ENCODE assay signal across 23 cellular contexts in genomic region chr7:25647872-25648271, GRCh38.
"Had no signal": no experiment of that assay in that cellular context is flagged by ENCODE, and none has a peak within 500 bp of the region (broad histone marks: within the 10 kb centered on the region; RNA-seq: fewer than 3 reads in every experiment).

No MANE protein-coding gene starts in this region.

- H2AFZ ChIP-seq: PC-9 had no signal

- H3K27me3 ChIP-seq: Peyer's patch, SJSA1 had no signal

- FAIRE-seq: HepG2 had no signal

- H3K27ac ChIP-seq: KMS-11, PC-9, Peyer's patch, SJSA1 had no signal

- H3K9me3 ChIP-seq: Peyer's patch, SJSA1 had no signal

- H3K4me3 ChIP-seq: PC-9, Peyer's patch, SJSA1 had no signal

- H3K36me3 ChIP-seq: Peyer's patch, SJSA1 had no signal

- H3K4me1 ChIP-seq: Peyer's patch, SJSA1 had no signal

- H3K4me2 ChIP-seq: KMS-11, PC-9 had no signal

- H3K9ac ChIP-seq: KMS-11 had no signal

- DNase-seq: IMR-90, NCI-H1092, NCI-H1105 treated with DMSO at 0.1 percent for 48 hours, NCI-H1417 treated with DMSO at 0.1 percent for 48 hours, NCI-H146, NCI-H1694 treated with DMSO at 0.1 percent for 48 hours, NCI-H1930, NCI-H2081, NCI-H2107, NCI-H2227 treated with DMSO at 0.1 percent for 48 hours, NCI-H510A, NCI-H524 treated with DMSO at 0.1 percent for 48 hours, NCI-H69, NCI-H774, PC-9, Peyer's patch, Right ventricle myocardium superior, RPMI8226, SIG-M5 had no signal

- ATAC-seq: HepG2, SK-N-SH treated with all-trans-retinoic acid at 6 μM for 48 hours had no signal
